20 cellular contexts compared by ENCODE assay signal in the genomic region with DNA sequence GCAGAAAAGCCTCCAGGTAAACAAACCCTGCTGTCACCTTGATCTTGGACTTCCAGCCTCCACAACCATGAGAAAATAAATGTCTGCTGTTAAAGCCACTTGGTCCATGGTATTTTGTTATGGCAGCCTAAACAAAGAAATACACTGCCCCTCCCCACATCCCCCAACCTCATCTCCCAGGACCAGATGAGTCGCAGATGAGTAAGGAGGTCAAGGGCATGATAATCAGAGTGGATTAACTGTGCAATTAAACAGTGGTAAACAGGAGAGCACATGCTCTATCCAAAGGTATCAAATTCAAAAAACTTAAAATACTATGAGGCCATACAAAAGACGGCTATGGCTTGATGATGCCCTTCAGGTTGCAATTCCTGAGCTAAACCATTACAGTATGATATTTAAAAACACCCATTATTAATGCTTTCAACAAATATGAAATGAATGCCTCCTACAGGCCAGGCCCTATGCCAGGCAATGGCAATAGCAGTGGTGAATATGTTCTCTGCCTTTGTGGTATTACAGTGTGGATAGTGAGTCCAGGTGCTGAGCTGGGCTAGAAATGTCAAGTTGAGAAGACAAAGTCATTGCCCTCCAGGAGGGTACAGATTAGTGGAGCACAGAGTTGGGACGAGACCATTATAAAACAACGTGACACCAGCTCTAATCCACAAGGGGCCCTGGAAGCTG.
DNase-seq lines count a peak whose midpoint lies in the region; ATAC-seq, FAIRE-seq and TF ChIP-seq lines count a peak whose summit lies in the region.
"Had no signal": no experiment of that assay in that cellular context is flagged by ENCODE, and none has a peak within 500 bp of the region (broad histone marks: within the 10 kb centered on the region; RNA-seq: fewer than 3 reads in every experiment).

No MANE protein-coding gene starts in this region.

- TF ChIP-seq CTCF in SK-N-SH (IDR thresholded peaks at IDR 0.05), result peak; percentile 30

- H3K36me3 ChIP-seq in SK-N-SH (replicated peaks in 1 of 2; ENCODE audit: control insufficient read depth in 1 of 2, insufficient read depth in 2 of 2, low read length in 1 of 2) (no peaks in the 10 kb centered on the region), skeletal muscle satellite cell (ENCODE audit: insufficient read depth, low read length) (no peaks in the 10 kb centered on the region)
- H3K36me3 ChIP-seq: ascending aorta, pancreas had no signal

- no peaks in the 10 kb centered on the region for H4K20me1 ChIP-seq in SK-N-SH (ENCODE audit: insufficient read depth)

- peak overlapping the region; percentile 35; the same call in 1 of the 2 replicates for H3K9ac ChIP-seq in SK-N-SH
- no peak overlapping the region for H3K9ac ChIP-seq in skeletal muscle satellite cell (ENCODE audit: low read depth, low read length)
- H3K9ac ChIP-seq: GM23248 had no signal

- H3K36me3 Mint-ChIP-seq in stimulated activated naive B cell treated with anti-CD40 and anti-IgM and Interleukin-4, amounts not matched to agents 10 μg/mL and 1 μg/mL and 100 μg/mL, for 72 hours, result no peaks in the 10 kb centered on the region

- ATAC-seq in stimulated activated naive B cell treated with anti-CD40 and anti-IgM and Interleukin-4, amounts not matched to agents 10 μg/mL and 1 μg/mL and 100 μg/mL, for 72 hours (replicated peaks), result no peak
- no peak for ATAC-seq in GM19328 (IDR thresholded peaks at IDR 0.05; ENCODE audit: unreplicated experiment)

- peak overlapping the region; percentile 87 for H2AFZ ChIP-seq in SK-N-SH (ENCODE audit: low read depth)
- H2AFZ ChIP-seq: GM23248 had no signal

- H3K4me3 Mint-ChIP-seq in stimulated activated naive B cell treated with anti-CD40 and anti-IgM and Interleukin-4, amounts not matched to agents 10 μg/mL and 1 μg/mL and 100 μg/mL, for 72 hours, result no peak overlapping the region
- H3K4me3 Mint-ChIP-seq: B cell, mesothelial cell of epicardium had no signal

- H3K4me1 ChIP-seq in SK-N-SH (ENCODE audit: control insufficient read depth in 1 of 2, insufficient read depth in 2 of 2, low read depth in 1 of 2, low read length in 1 of 2) (no peaks in the 10 kb centered on the region; a peak in 1 of 4 replicates), skeletal muscle satellite cell (ENCODE audit: control insufficient read depth, insufficient read depth, low read length) (peaks cover 38% of the 10 kb centered on the region)
- H3K4me1 ChIP-seq: ascending aorta had no signal

- no peaks in the 10 kb centered on the region for H3K9me2 ChIP-seq in SK-N-SH

- TF ChIP-seq POLR2A in GM12891 (IDR thresholded peaks at IDR 0.05; ENCODE audit: low read depth, low read length), result no peak

- H3K4me2 ChIP-seq in SK-N-SH (peak overlapping the region; percentile 17; the same call in 1 of the 2 replicates), skeletal muscle satellite cell (ENCODE audit: low read length) (peak overlapping the region; percentile 46)

- H3F3A ChIP-seq in SK-N-SH (replicated peaks; ENCODE audit: insufficient read depth), result peaks cover 14% of the 10 kb centered on the region

- no peak for TF ChIP-seq EP300 in SK-N-SH (IDR thresholded peaks at IDR 0.05; ENCODE audit: borderline replicate concordance in 1 of 2, low read depth in 1 of 2, low read length in 1 of 2)

- peaks cover 14 to 25% of the 10 kb centered on the region in 2 donors for H3K4me1 Mint-ChIP-seq in stimulated activated naive B cell treated with anti-CD40 and anti-IgM and Interleukin-4, amounts not matched to agents 10 μg/mL and 1 μg/mL and 100 μg/mL, for 72 hours

- H3K4me3 ChIP-seq in SK-N-SH (ENCODE audit: low read depth in 2 of 2, low read length in 1 of 2), result no peak overlapping the region
- H3K4me3 ChIP-seq in skeletal muscle satellite cell (ENCODE audit: low read length), result no peak overlapping the region
- H3K4me3 ChIP-seq: ascending aorta, GM23248, pancreas had no signal

- no peaks in the 10 kb centered on the region for H3K27me3 Mint-ChIP-seq in stimulated activated naive B cell treated with anti-CD40 and anti-IgM and Interleukin-4, amounts not matched to agents 10 μg/mL and 1 μg/mL and 100 μg/mL, for 72 hours
- H3K27me3 Mint-ChIP-seq: B cell had no signal

- no peaks in the 10 kb centered on the region for H3K9me3 Mint-ChIP-seq in stimulated activated naive B cell treated with anti-CD40 and anti-IgM and Interleukin-4, amounts not matched to agents 10 μg/mL and 1 μg/mL and 100 μg/mL, for 72 hours
- H3K9me3 Mint-ChIP-seq: mesothelial cell of epicardium had no signal

- 80% methylated on average over 4 of the region's 4 CpGs for WGBS in SK-N-SH (ENCODE audit: low lambda C conversion rate)

- no peaks in the 10 kb centered on the region for H3K79me2 ChIP-seq in SK-N-SH (ENCODE audit: insufficient read depth)

- H3K27ac Mint-ChIP-seq in stimulated activated naive B cell treated with anti-CD40 and anti-IgM and Interleukin-4, amounts not matched to agents 10 μg/mL and 1 μg/mL and 100 μg/mL, for 72 hours, result no peak overlapping the region
- H3K27ac Mint-ChIP-seq: B cell had no signal

- peak overlapping the region in 1 of 2 experiments; percentile 69; a peak in 2 of 4 replicates for H3K27ac ChIP-seq in SK-N-SH (ENCODE audit: low read depth in 2 of 2, low read length in 1 of 2)
- H3K27ac ChIP-seq: ascending aorta, GM23248 had no signal

- TF ChIP-seq RAD21 in SK-N-SH (IDR thresholded peaks at IDR 0.05; ENCODE audit: low read length), result no peak

- no peak for DNase-seq in GM12891 (ENCODE audit: insufficient read length, low spot score)
- DNase-seq in SK-N-SH, result no peak
- peak; percentile 9 for DNase-seq in iris pigment epithelial cell (ENCODE audit: low read depth)
- DNase-seq in DMS114 treated with DMSO at 0.1 percent for 48 hours (lab: John Stamatoyannopoulos, UW; ENCODE audit: unreplicated experiment), result no peak
- no peak for DNase-seq in NCI-H526 treated with DMSO at 0.1 percent for 48 hours (lab: John Stamatoyannopoulos, UW)
- no peak for DNase-seq in stimulated activated naive B cell treated with anti-CD40 and anti-IgM and Interleukin-4, amounts not matched to agents 10 μg/mL and 1 μg/mL and 100 μg/mL, for 72 hours
- DNase-seq: activated gamma-delta T cell; cortex of kidney; DMS153; NCI-H187; NCI-H510A; pancreas; stimulated activated CD4-positive, alpha-beta T cell treated with anti-CD3 and anti-CD28 coated beads, Interleukin-15, amount 100 ng/mL, for 24 hours; T-helper 1 cell had no signal

- H3K27me3 ChIP-seq in SK-N-SH (ENCODE audit: insufficient read depth) (no peaks in the 10 kb centered on the region), skeletal muscle satellite cell (ENCODE audit: control insufficient read depth, insufficient read depth, low read length) (no peaks in the 10 kb centered on the region)
- H3K27me3 ChIP-seq: ascending aorta, pancreas had no signal

- FAIRE-seq in GM12891 (lab: Jason Lieb, UNC), result peak; percentile 33
- FAIRE-seq: pancreas had no signal

- H3K9me3 ChIP-seq in SK-N-SH (no peaks in the 10 kb centered on the region), skeletal muscle satellite cell (replicated peaks; ENCODE audit: low read length) (no peaks in the 10 kb centered on the region)
- H3K9me3 ChIP-seq: ascending aorta, pancreas had no signal

- CTCF ChIA-PET in SK-N-SH (lab: Yijun Ruan, JAX), result no interaction called here

- POLR2A ChIA-PET in SK-N-SH (lab: Yijun Ruan, JAX), result no interaction called here

TF ChIP-seq in GM12891, 5 proteins besides CTCF, POLR2A, EP300 and RAD21:
- no peak for TF ChIP-seq POLR2AphosphoS5 (IDR thresholded peaks at IDR 0.05; ENCODE audit: low read depth, low read length)
- TF ChIP-seq TAF1 (IDR thresholded peaks at IDR 0.05; ENCODE audit: low read depth, low read length), result no peak
- no peak for TF ChIP-seq SPI1 (IDR thresholded peaks at IDR 0.05; ENCODE audit: low read depth, low read length)
- TF ChIP-seq POU2F2 (IDR thresholded peaks at IDR 0.05; ENCODE audit: low read depth, low read length), result no peak
- no peak for TF ChIP-seq PAX5 (IDR thresholded peaks at IDR 0.05; ENCODE audit: insufficient read depth, low read length, severe bottlenecking)

TF ChIP-seq in SK-N-SH, 30 proteins besides CTCF, POLR2A, EP300 and RAD21:
- TF ChIP-seq TCF12 (IDR thresholded peaks at IDR 0.05) (peak; percentile 69), SIN3A (IDR thresholded peaks at IDR 0.05; ENCODE audit: borderline replicate concordance, low read depth, low read length) (no peak), NRF1 (IDR thresholded peaks at IDR 0.05; ENCODE audit: low read depth, low read length) (no peak), GATA2 (CRISPR knock-in tag; IDR thresholded peaks at IDR 0.05) (no peak), NFIC (IDR thresholded peaks at IDR 0.05; ENCODE audit: borderline replicate concordance) (no peak; the same call in 1 of the 2 replicates), FOXJ3 (CRISPR knock-in tag; IDR thresholded peaks at IDR 0.05) (no peak), TEAD4 (IDR thresholded peaks at IDR 0.05; ENCODE audit: borderline replicate concordance, insufficient read depth) (no peak), FOSL2 (IDR thresholded peaks at IDR 0.05; ENCODE audit: borderline replicate concordance, low read depth) (peak; percentile 81; the same call in 1 of the 2 replicates), MAX (IDR thresholded peaks at IDR 0.05; ENCODE audit: low read depth) (0 out of 2 replicates have a peak, but pooled peaks have one; percentile 16), RXRA (IDR thresholded peaks at IDR 0.05; ENCODE audit: borderline replicate concordance, low read depth) (peak; percentile 47; the same call in 1 of the 2 replicates)
- TF ChIP-seq, protein P1, sequence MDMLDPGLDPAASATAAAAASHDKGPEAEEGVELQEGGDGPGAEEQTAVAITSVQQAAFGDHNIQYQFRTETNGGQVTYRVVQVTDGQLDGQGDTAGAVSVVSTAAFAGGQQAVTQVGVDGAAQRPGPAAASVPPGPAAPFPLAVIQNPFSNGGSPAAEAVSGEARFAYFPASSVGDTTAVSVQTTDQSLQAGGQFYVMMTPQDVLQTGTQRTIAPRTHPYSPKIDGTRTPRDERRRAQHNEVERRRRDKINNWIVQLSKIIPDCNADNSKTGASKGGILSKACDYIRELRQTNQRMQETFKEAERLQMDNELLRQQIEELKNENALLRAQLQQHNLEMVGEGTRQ (IDR thresholded peaks at IDR 0.05; ENCODE audit: borderline replicate concordance, low read depth, low read length), result no peak
- TF ChIP-seq, protein P2, sequence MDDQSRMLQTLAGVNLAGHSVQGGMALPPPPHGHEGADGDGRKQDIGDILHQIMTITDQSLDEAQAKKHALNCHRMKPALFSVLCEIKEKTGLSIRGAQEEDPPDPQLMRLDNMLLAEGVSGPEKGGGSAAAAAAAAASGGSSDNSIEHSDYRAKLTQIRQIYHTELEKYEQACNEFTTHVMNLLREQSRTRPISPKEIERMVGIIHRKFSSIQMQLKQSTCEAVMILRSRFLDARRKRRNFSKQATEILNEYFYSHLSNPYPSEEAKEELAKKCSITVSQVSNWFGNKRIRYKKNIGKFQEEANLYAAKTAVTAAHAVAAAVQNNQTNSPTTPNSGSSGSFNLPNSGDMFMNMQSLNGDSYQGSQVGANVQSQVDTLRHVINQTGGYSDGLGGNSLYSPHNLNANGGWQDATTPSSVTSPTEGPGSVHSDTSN (IDR thresholded peaks at IDR 0.05), result peak; percentile 42; the same call in 1 of the 2 replicates
